Comparison of ENCODE assay signal across 24 cellular contexts in genomic region chr20:48100483-48100882, GRCh38.
"Had no signal": no experiment of that assay in that cellular context is flagged by ENCODE, and none has a peak within 500 bp of the region (broad histone marks: within the 10 kb centered on the region; RNA-seq: fewer than 3 reads in every experiment).

No MANE protein-coding gene starts in this region.

- ATAC-seq: esophagus mucosa; gastrocnemius medialis; left lobe of liver; naive thymus-derived CD4-positive, alpha-beta T cell; psoas muscle; right cardiac atrium; stimulated activated effector memory CD8-positive, alpha-beta T cell treated with anti-CD3 and anti-CD28 coated beads, Interleukin-12 subunit alpha, Interleukin-12 subunit beta, amount 100 ng/mL, for 72 hours had no signal

- DNase-seq: colonic mucosa; effector CD8-positive, alpha-beta T cell; endodermal cell; foreskin fibroblast; gastrocnemius medialis; head of caudate nucleus; mesenchymal stem cell; midbrain; naive thymus-derived CD4-positive, alpha-beta T cell; occipital lobe; ovary; posterior cingulate gyrus; psoas muscle; right cardiac atrium; sigmoid colon; stimulated activated CD4-positive, alpha-beta T cell treated with anti-CD3 and anti-CD28 coated beads, Interleukin-2, amount 100 ng/mL, for 24 hours; stimulated activated CD4-positive, alpha-beta T cell treated with anti-CD3 and anti-CD28 coated beads, Interleukin-4, amount 100 ng/mL, for 24 hours; stimulated activated naive CD4-positive, alpha-beta T cell treated with Interleukin-2 at 50 U/mL for 16 hours; substantia nigra; testis; tibial artery had no signal
